Comparison of ENCODE assay signal across 13 cellular contexts in genomic region chr13:48437381-48437780, GRCh38. TPM values are rescaled to one million over a fixed set of nuclear protein-coding genes. Genes with fewer than 3 reads are reported as not detected.
A peak's percentile ranks its signal among the peaks of the same experiment; 100 is the strongest.
DNase-seq lines count a peak whose midpoint lies in the region; ATAC-seq and TF ChIP-seq lines count a peak whose summit lies in the region.
"Had no signal": no experiment of that assay in that cellular context is flagged by ENCODE, and none has a peak within 500 bp of the region (broad histone marks: within the 10 kb centered on the region; RNA-seq: fewer than 3 reads in every experiment).

No MANE protein-coding gene starts in this region.

- CTCF ChIA-PET in Caco-2 (lab: Charles Lee): no interaction called here

- peak; percentile 48 for ATAC-seq in foreskin keratinocyte

- no peak overlapping the region for H3K4me3 Mint-ChIP-seq in Caco-2 (ENCODE audit: unreplicated experiment)

- no peaks in the 10 kb centered on the region for H3K27me3 ChIP-seq in adipocyte (replicated peaks; ENCODE audit: control insufficient read depth, insufficient read depth, low read length)
- H3K27me3 ChIP-seq in foreskin keratinocyte: no peaks in the 10 kb centered on the region
- H3K27me3 ChIP-seq in Caco-2 (replicated peaks; ENCODE audit: control insufficient read depth, insufficient read depth, low read length): no peaks in the 10 kb centered on the region
- H3K27me3 ChIP-seq: BLaER1 treated with 17β-estradiol and CSF1 and Interleukin-3, amounts not matched to agents 10 nM and 100 nM had no signal

- no peaks in the 10 kb centered on the region for H3K4me1 Mint-ChIP-seq in Caco-2 (ENCODE audit: low read depth, unreplicated experiment)

- H3K9me3 Mint-ChIP-seq in Caco-2 (ENCODE audit: unreplicated experiment): no peaks in the 10 kb centered on the region

- peak overlapping the region; percentile 18 for H3K27ac ChIP-seq in foreskin keratinocyte
- H3K27ac ChIP-seq: SK-N-MC had no signal

- H3K9me3 ChIP-seq in adipocyte (ENCODE audit: control insufficient read depth, low read length) (no peaks in the 10 kb centered on the region), Caco-2 (no peaks in the 10 kb centered on the region)

- no peak overlapping the region for H3K9ac ChIP-seq in adipocyte (ENCODE audit: low read length)

- TF ChIP-seq CTCF in foreskin keratinocyte (conservative IDR thresholded peaks at IDR 0.05): no peak
- TF ChIP-seq CTCF in Caco-2 (IDR thresholded peaks at IDR 0.05; ENCODE audit: insufficient read depth in 1 of 2, low read depth in 1 of 2, low read length in 1 of 2, severe bottlenecking in 1 of 2, unreplicated experiment in 1 of 2): no peak

- H3K27ac Mint-ChIP-seq in Caco-2 (ENCODE audit: unreplicated experiment): no peak overlapping the region

- DNase-seq in Ammon's horn (ENCODE audit: low spot score) (peak; percentile 30), adipocyte (ENCODE audit: low read depth) (peak; percentile 18), foreskin keratinocyte (peak in 1 of 2 donors; percentile 50), pons (ENCODE audit: low spot score) (peak; percentile 60), Caco-2 (no peak), NCI-H1930 (lab: John Stamatoyannopoulos, UW) (no peak), 8988T (no peak)
- no peak for DNase-seq in activated CD8-positive, alpha-beta memory T cell treated with anti-CD3 and anti-CD28 coated beads, Interleukin-2, amount 50 U/mL, for 4 hours
- DNase-seq: activated CD8-positive, alpha-beta memory T cell treated with anti-CD3 and anti-CD28 coated beads for 24 hours; NCI-H1417 treated with DMSO at 0.1 percent for 48 hours; stimulated activated naive CD4-positive, alpha-beta T cell treated with Interleukin-2 at 50 U/mL for 16 hours had no signal

- H3K36me3 ChIP-seq in adipocyte (ENCODE audit: control insufficient read depth, insufficient read depth, low read length, severe bottlenecking) (no peaks in the 10 kb centered on the region), Caco-2 (ENCODE audit: control insufficient read depth, insufficient read depth, low read length) (no peaks in the 10 kb centered on the region)

- POLR2A ChIA-PET in Caco-2 (lab: Charles Lee): no interaction called here

- H3K36me3 Mint-ChIP-seq in Caco-2 (ENCODE audit: insufficient read depth, unreplicated experiment): no peaks in the 10 kb centered on the region

- BruUV-seq in Caco-2 (replicated peaks; lab: Mats Ljungman, UMichigan): no TSS peak

- H3K27me3 Mint-ChIP-seq in Caco-2 (ENCODE audit: insufficient read depth, unreplicated experiment): no peaks in the 10 kb centered on the region

- peaks cover 13% of the 10 kb centered on the region for H3K4me1 ChIP-seq in adipocyte (ENCODE audit: control insufficient read depth, insufficient read depth, low read length)
- H3K4me1 ChIP-seq in foreskin keratinocyte: peaks cover 14% of the 10 kb centered on the region
- H3K4me1 ChIP-seq in Caco-2: no peaks in the 10 kb centered on the region

- intact Hi-C loops in Caco-2 (cut with micrococcal nuclease; ENCODE audit: unreplicated experiment): no loop called here

- H3K4me3 ChIP-seq in adipocyte (ENCODE audit: low read length) (peak overlapping the region; percentile 31), Caco-2 (ENCODE audit: low read depth, low read length) (no peak overlapping the region)
- H3K4me3 ChIP-seq: SK-N-MC had no signal

RNA-seq across cellular contexts. Expression of gene LPAR6, which starts 24.5 kb away (rescaled TPM):
- total RNA-seq in foreskin keratinocyte (4.7 and 6.3 TPM in 2 replicates), Caco-2 (2022) (not detected in 2 replicates)
- polyA plus RNA-seq in foreskin keratinocyte: 4.0 and 6.5 TPM in 2 replicates

Comparison
In these comparisons a context has a peak if more than half of its experiments do, and no peak if none do; other contexts are left out.
1. DNase-seq: peak in Ammon's horn (single experiment), adipocyte (single experiment) and pons (single experiment); none in Caco-2 (0 of 2), NCI-H1930 (0 of 2), 8988T (single experiment) and activated CD8-positive, alpha-beta memory T cell treated with anti-CD3 and anti-CD28 coated beads, Interleukin-2, amount 50 U/mL, for 4 hours (single experiment).